23 cellular contexts compared by ENCODE assay signal in the genomic region with DNA sequence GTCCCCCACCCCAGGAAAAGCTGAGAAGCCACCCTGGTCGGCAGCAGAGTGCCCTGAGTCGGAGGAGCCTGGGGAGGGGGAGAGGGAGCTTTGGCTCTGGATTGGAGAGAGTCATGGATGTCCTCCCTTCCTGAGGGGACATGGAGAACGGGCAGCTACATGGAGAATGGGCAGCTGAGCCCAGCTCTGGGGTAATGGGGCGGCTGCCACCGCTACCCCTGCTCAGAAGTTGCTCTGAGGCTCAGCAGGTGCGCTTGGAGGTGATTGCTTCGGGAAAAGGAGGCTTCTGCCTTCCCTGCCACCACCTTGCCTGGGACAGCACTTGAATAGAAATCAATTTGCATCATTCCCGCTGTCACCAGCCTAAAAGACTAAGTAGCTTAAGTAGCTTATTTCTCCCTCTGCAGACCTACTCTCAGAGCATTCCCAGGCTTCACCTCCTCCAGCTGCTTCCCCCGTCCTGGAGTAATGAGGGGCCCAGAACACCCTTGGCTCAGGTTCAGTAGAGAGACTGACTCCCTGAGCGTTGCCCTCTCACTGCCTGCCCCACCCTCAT. TPM values are rescaled to one million over a fixed set of nuclear protein-coding genes. Genes with fewer than 3 reads are reported as not detected.
"Had no signal": no experiment of that assay in that cellular context is flagged by ENCODE, and none has a peak within 500 bp of the region (broad histone marks: within the 10 kb centered on the region; RNA-seq: fewer than 3 reads in every experiment).

No MANE protein-coding gene starts in this region.

- H3K27ac Mint-ChIP-seq: activated CD4-positive, alpha-beta memory T cell treated with anti-CD3 and anti-CD28 coated beads, Interleukin-2, amount 10 ng/mL, durations not matched to agents 7 days and 5 days; activated naive CD4-positive, alpha-beta T cell treated with anti-CD3 and anti-CD28 coated beads, Interleukin-2, amount 50 U/mL, for 24 hours; memory B cell; naive B cell; T-helper 2 cell treated with Interferon-gamma antibody and Interleukin-4, amounts not matched to agents 5 μg/mL and 100 μg/mL, for 36 hours had no signal

- H3K4me3 ChIP-seq: ascending aorta, breast epithelium, gastroesophageal sphincter, mucosa of descending colon, pancreas, tibial artery had no signal

- DNase-seq: activated CD4-positive, alpha-beta memory T cell treated with anti-CD3 and anti-CD28 coated beads, Interleukin-2, amount 10 ng/mL, durations not matched to agents 7 days and 5 days; activated CD4-positive, alpha-beta T cell treated with anti-CD3 and anti-CD28 coated beads for 48 hours; activated CD4-positive, CD25-positive, alpha-beta regulatory T cell; activated effector memory CD4-positive, alpha-beta T cell treated with anti-CD3 and anti-CD28 coated beads, Interleukin-2, amount 50 U/mL, for 16 hours; activated T-cell treated with anti-CD3 and anti-CD28 coated beads, Interleukin-2, amount 50 U/mL, for 4 hours; cerebellar nuclear complex; effector CD8-positive, alpha-beta T cell; mucosa of descending colon; naive B cell; pancreas; stimulated activated CD4-positive, alpha-beta T cell treated with anti-CD3 and anti-CD28 coated beads, Interleukin-12 subunit alpha, Interleukin-12 subunit beta, amount 100 ng/mL, for 4 hours; stimulated activated CD4-positive, alpha-beta T cell treated with anti-CD3 and anti-CD28 coated beads, Interleukin-1b, Interleukin-23, amount 100 ng/mL, for 48 hours; stimulated activated CD8-positive, alpha-beta memory T cell treated with anti-CD3 and anti-CD28 coated beads, Interleukin-4, amount 100 ng/mL, for 48 hours; stimulated activated naive CD4-positive, alpha-beta T cell had no signal

- H3K4me3 Mint-ChIP-seq: activated CD4-positive, alpha-beta memory T cell treated with anti-CD3 and anti-CD28 coated beads, Interleukin-2, amount 10 ng/mL, durations not matched to agents 7 days and 5 days; activated naive CD4-positive, alpha-beta T cell treated with anti-CD3 and anti-CD28 coated beads, Interleukin-2, amount 50 U/mL, for 24 hours; activated T-cell treated with anti-CD3 and anti-CD28 coated beads, Interleukin-2, amount 50 U/mL, for 4 hours; memory B cell; T-helper 2 cell treated with Interferon-gamma antibody and Interleukin-4, amounts not matched to agents 5 μg/mL and 100 μg/mL, for 36 hours had no signal

- H3K4me1 Mint-ChIP-seq: activated CD4-positive, alpha-beta memory T cell treated with anti-CD3 and anti-CD28 coated beads, Interleukin-2, amount 10 ng/mL, durations not matched to agents 7 days and 5 days; activated naive CD4-positive, alpha-beta T cell treated with anti-CD3 and anti-CD28 coated beads, Interleukin-2, amount 50 U/mL, for 24 hours; naive B cell had no signal

- H3K36me3 ChIP-seq: ascending aorta, breast epithelium, gastroesophageal sphincter, pancreas, tibial artery had no signal

- H3K9me3 ChIP-seq: ascending aorta, breast epithelium, gastroesophageal sphincter, mucosa of descending colon, pancreas, tibial artery had no signal

- ATAC-seq: activated T-cell treated with anti-CD3 and anti-CD28 coated beads, Interleukin-2, amount 50 U/mL, for 4 hours; esophagus mucosa; gastroesophageal sphincter; mucosa of descending colon; pancreas had no signal

- H3K27me3 ChIP-seq: ascending aorta, pancreas had no signal

- H3K4me1 ChIP-seq: ascending aorta, breast epithelium, gastroesophageal sphincter, pancreas, tibial artery had no signal

- H3K9me3 Mint-ChIP-seq: activated CD4-positive, alpha-beta memory T cell treated with anti-CD3 and anti-CD28 coated beads, Interleukin-2, amount 10 ng/mL, durations not matched to agents 7 days and 5 days; activated naive CD4-positive, alpha-beta T cell treated with anti-CD3 and anti-CD28 coated beads, Interleukin-2, amount 50 U/mL, for 24 hours; activated T-cell treated with anti-CD3 and anti-CD28 coated beads, Interleukin-2, amount 50 U/mL, for 4 hours; memory B cell; naive B cell; T-helper 2 cell treated with Interferon-gamma antibody and Interleukin-4, amounts not matched to agents 5 μg/mL and 100 μg/mL, for 36 hours had no signal

- H3K27ac ChIP-seq: ascending aorta, breast epithelium, gastroesophageal sphincter, pancreas, tibial artery had no signal

- H3K27me3 Mint-ChIP-seq: activated naive CD4-positive, alpha-beta T cell treated with anti-CD3 and anti-CD28 coated beads, Interleukin-2, amount 50 U/mL, for 24 hours had no signal

- H3K36me3 Mint-ChIP-seq: activated naive CD4-positive, alpha-beta T cell treated with anti-CD3 and anti-CD28 coated beads, Interleukin-2, amount 50 U/mL, for 24 hours; memory B cell; naive B cell had no signal

RNA-seq across cellular contexts. Expression of a gene that starts 8.3 kb away (rescaled TPM):
- total RNA-seq: ascending aorta, esophagus mucosa, subcutaneous adipose tissue had no signal
